In genomic region chr15:85470549-85471271, GRCh38 we compare ENCODE assay signal across 21 cellular contexts.
DNase-seq lines count a peak whose midpoint lies in the region; ATAC-seq and TF ChIP-seq lines count a peak whose summit lies in the region.
"Had no signal": no experiment of that assay in that cellular context is flagged by ENCODE, and none has a peak within 500 bp of the region (broad histone marks: within the 10 kb centered on the region; RNA-seq: fewer than 3 reads in every experiment).

No MANE protein-coding gene starts in this region.

- H2AK5ac ChIP-seq in mesenchymal stem cell (ENCODE audit: low read length, severe bottlenecking), result peak overlapping the region; percentile 92

- H2BK120ac ChIP-seq in mesenchymal stem cell (ENCODE audit: low read depth, low read length), result no peak overlapping the region

- no peaks in the 10 kb centered on the region for H3K36me3 ChIP-seq in heart left ventricle
- peaks cover 13% of the 10 kb centered on the region for H3K36me3 ChIP-seq in WERI-Rb-1
- no peaks in the 10 kb centered on the region for H3K36me3 ChIP-seq in mesenchymal stem cell (ENCODE audit: control insufficient read depth in 1 of 2, insufficient read depth in 2 of 2, low read depth in 1 of 2, low read length in 2 of 2)
- H3K36me3 ChIP-seq in testis (ENCODE audit: low read depth, missing control alignments), result no peaks in the 10 kb centered on the region
- H3K36me3 ChIP-seq: spleen had no signal

- H2AFZ ChIP-seq in mesenchymal stem cell (ENCODE audit: low read depth, low read length), result no peak overlapping the region

- peak; percentile 18 for ATAC-seq in left ventricle myocardium superior
- ATAC-seq in heart left ventricle, result no peak
- no peak for ATAC-seq in esophagus mucosa
- ATAC-seq: effector memory CD8-positive, alpha-beta T cell had no signal

- H2BK15ac ChIP-seq in mesenchymal stem cell (ENCODE audit: low read depth, poor library complexity, severe bottlenecking), result no peak overlapping the region

- no peak overlapping the region for H3K14ac ChIP-seq in mesenchymal stem cell (ENCODE audit: low read length in 2 of 2)

- H3K4me2 ChIP-seq in mesenchymal stem cell (ENCODE audit: low read length, poor library complexity, severe bottlenecking), result no peak overlapping the region

- TF ChIP-seq CTCF in heart left ventricle (IDR thresholded peaks at IDR 0.05) (no peak), WERI-Rb-1 (IDR thresholded peaks at IDR 0.05; ENCODE audit: low read depth, low read length) (no peak), testis (IDR thresholded peaks at IDR 0.05) (no peak)

- H3K79me1 ChIP-seq in mesenchymal stem cell (replicated peaks; ENCODE audit: low read length, poor library complexity, severe bottlenecking), result peaks cover 7% of the 10 kb centered on the region

- no peak overlapping the region for H3K23ac ChIP-seq in mesenchymal stem cell (ENCODE audit: low read length in 2 of 2)

- H3K27me3 ChIP-seq in heart left ventricle (no peaks in the 10 kb centered on the region), WERI-Rb-1 (ENCODE audit: insufficient read depth, low read depth, severe bottlenecking) (no peaks in the 10 kb centered on the region), mesenchymal stem cell (ENCODE audit: control insufficient read depth in 1 of 2, insufficient read depth in 1 of 2, low read length in 2 of 2) (no peaks in the 10 kb centered on the region), testis (no peaks in the 10 kb centered on the region)
- H3K27me3 ChIP-seq: spleen had no signal

- no peak overlapping the region for H4K8ac ChIP-seq in mesenchymal stem cell (ENCODE audit: low read length)

- H3K18ac ChIP-seq in mesenchymal stem cell (ENCODE audit: low read depth in 1 of 2, low read length in 2 of 2), result no peak overlapping the region

- DNase-seq in left ventricle myocardium superior (no peak), heart left ventricle (no peak), WERI-Rb-1 (no peak), mesenchymal stem cell (no peak), testis (no peak), D341Med (ENCODE audit: low spot score) (no peak)
- DNase-seq in activated T-helper 1 cell treated with anti-CD3 and anti-CD28 coated beads, Interleukin-12 subunit alpha, Interleukin-12 subunit beta, Interleukin-2, Interleukin-4 antibody, amounts not matched to agents 30 ng/mL and 10 ng/mL and 1 ng/mL, durations not matched to agents 14 hours and 24 hours and 36 hours (ENCODE audit: low spot score), result no peak
- DNase-seq: activated CD4-positive, alpha-beta T cell treated with anti-CD3 and anti-CD28 coated beads, Interleukin-2, amount 50 U/mL, for 4 hours; activated naive CD4-positive, alpha-beta T cell treated with anti-CD3 and anti-CD28 coated beads for 36 hours; anterior cingulate cortex; cerebellar nuclear complex; DMS53; effector memory CD8-positive, alpha-beta T cell; NCI-H748 treated with DMSO at 0.1 percent for 48 hours; OCI-M1; SIG-M5; spleen; stimulated activated CD4-positive, alpha-beta T cell treated with anti-CD3 and anti-CD28 coated beads, Interleukin-4, amount 100 ng/mL, for 4 hours; T-helper 1 cell had no signal

- no peak overlapping the region for H3K4me3 ChIP-seq in heart left ventricle
- no peak overlapping the region for H3K4me3 ChIP-seq in WERI-Rb-1 (ENCODE audit: low read depth, low read length)
- H3K4me3 ChIP-seq in mesenchymal stem cell (ENCODE audit: insufficient read depth in 1 of 2, low read depth in 1 of 2, low read length in 2 of 2), result no peak overlapping the region
- H3K4me3 ChIP-seq in testis, result no peak overlapping the region
- H3K4me3 ChIP-seq: spleen had no signal

- H3K4me1 Mint-ChIP-seq in activated T-helper 1 cell treated with anti-CD3 and anti-CD28 coated beads, Interleukin-12 subunit alpha, Interleukin-12 subunit beta, Interleukin-2, Interleukin-4 antibody, amounts not matched to agents 30 ng/mL and 10 ng/mL and 1 ng/mL, durations not matched to agents 14 hours and 24 hours and 36 hours (ENCODE audit: low read depth), result peaks cover 36% of the 10 kb centered on the region

- no peak overlapping the region for H2BK12ac ChIP-seq in mesenchymal stem cell (ENCODE audit: low read length in 2 of 2)

- H3K27me3 Mint-ChIP-seq in activated T-helper 1 cell treated with anti-CD3 and anti-CD28 coated beads, Interleukin-12 subunit alpha, Interleukin-12 subunit beta, Interleukin-2, Interleukin-4 antibody, amounts not matched to agents 30 ng/mL and 10 ng/mL and 1 ng/mL, durations not matched to agents 14 hours and 24 hours and 36 hours (ENCODE audit: insufficient read depth), result no peaks in the 10 kb centered on the region
- H3K27me3 Mint-ChIP-seq: effector memory CD8-positive, alpha-beta T cell had no signal

- no peak overlapping the region for H2BK5ac ChIP-seq in mesenchymal stem cell (ENCODE audit: low read depth, low read length, poor library complexity, severe bottlenecking)

- no peaks in the 10 kb centered on the region for H3K9me3 ChIP-seq in heart left ventricle
- no peaks in the 10 kb centered on the region for H3K9me3 ChIP-seq in WERI-Rb-1 (ENCODE audit: severe bottlenecking)
- H3K9me3 ChIP-seq in mesenchymal stem cell (ENCODE audit: control insufficient read depth, low read length), result no peaks in the 10 kb centered on the region
- no peaks in the 10 kb centered on the region for H3K9me3 ChIP-seq in testis
- H3K9me3 ChIP-seq: spleen had no signal

- H3K4me1 ChIP-seq in heart left ventricle (peaks cover 0 to 74% (median 41%) of the 10 kb centered on the region in 12 donors), mesenchymal stem cell (ENCODE audit: control insufficient read depth, insufficient read depth, low read depth, low read length) (peaks cover 8% of the 10 kb centered on the region), testis (no peaks in the 10 kb centered on the region)

- intact Hi-C loops in left ventricle myocardium superior (cut with micrococcal nuclease), result no loop called here
- intact Hi-C loops in heart left ventricle (cut with DNase I), result loop anchor here in 2 of 10 donors (10.0 kb wide), 2 partner anchors 86 to 136 kb away; partner anchors contain the start of gene AKAP13 (in 1 of the 2)
- intact Hi-C loops in testis (cut with DNase I; ENCODE audit: low total_unique reads), result no loop called here
- intact Hi-C loops in activated T-helper 1 cell treated with anti-CD3 and anti-CD28 coated beads, Interleukin-12 subunit alpha, Interleukin-12 subunit beta, Interleukin-2, Interleukin-4 antibody, amounts not matched to agents 30 ng/mL and 10 ng/mL and 1 ng/mL, durations not matched to agents 14 hours and 24 hours and 36 hours (cut with micrococcal nuclease), result no loop called here

- H3K27ac Mint-ChIP-seq in activated T-helper 1 cell treated with anti-CD3 and anti-CD28 coated beads, Interleukin-12 subunit alpha, Interleukin-12 subunit beta, Interleukin-2, Interleukin-4 antibody, amounts not matched to agents 30 ng/mL and 10 ng/mL and 1 ng/mL, durations not matched to agents 14 hours and 24 hours and 36 hours, result no peak overlapping the region
- H3K27ac Mint-ChIP-seq: activated naive CD4-positive, alpha-beta T cell treated with anti-CD3 and anti-CD28 coated beads for 36 hours had no signal

- no peaks in the 10 kb centered on the region for H3K9me3 Mint-ChIP-seq in activated T-helper 1 cell treated with anti-CD3 and anti-CD28 coated beads, Interleukin-12 subunit alpha, Interleukin-12 subunit beta, Interleukin-2, Interleukin-4 antibody, amounts not matched to agents 30 ng/mL and 10 ng/mL and 1 ng/mL, durations not matched to agents 14 hours and 24 hours and 36 hours
- H3K9me3 Mint-ChIP-seq: effector memory CD8-positive, alpha-beta T cell had no signal

- H3K4me3 Mint-ChIP-seq in activated T-helper 1 cell treated with anti-CD3 and anti-CD28 coated beads, Interleukin-12 subunit alpha, Interleukin-12 subunit beta, Interleukin-2, Interleukin-4 antibody, amounts not matched to agents 30 ng/mL and 10 ng/mL and 1 ng/mL, durations not matched to agents 14 hours and 24 hours and 36 hours, result no peak overlapping the region
- H3K4me3 Mint-ChIP-seq: activated naive CD4-positive, alpha-beta T cell treated with anti-CD3 and anti-CD28 coated beads for 36 hours; effector memory CD8-positive, alpha-beta T cell had no signal

- 69 to 75% (median 73%) methylated on average over 8 of the region's 8 CpGs for WGBS in heart left ventricle, 4 donors
- 92% methylated on average over 8 of the region's 8 CpGs for WGBS in mesenchymal stem cell
- 58 to 59% methylated on average over 8 of the region's 8 CpGs for WGBS in testis, 2 donors

- no peak overlapping the region for H3K4ac ChIP-seq in mesenchymal stem cell (ENCODE audit: low read depth in 1 of 2, low read length in 2 of 2)

- TF ChIP-seq POLR2A in heart left ventricle (IDR thresholded peaks at IDR 0.05), result no peak
- TF ChIP-seq POLR2A in testis (IDR thresholded peaks at IDR 0.05), result no peak

- H3K9ac ChIP-seq in mesenchymal stem cell (ENCODE audit: low read length), result no peak overlapping the region

- no peak overlapping the region for H4K91ac ChIP-seq in mesenchymal stem cell (ENCODE audit: low read length)

- H3K27ac ChIP-seq in heart left ventricle (peak overlapping the region in 5 of 12 donors; percentile 1 to 31 (median 15)), WERI-Rb-1 (peak overlapping the region; percentile 9), mesenchymal stem cell (ENCODE audit: low read length, poor library complexity, severe bottlenecking) (no peak overlapping the region), testis (peak overlapping the region; percentile 53 to 71)
- H3K27ac ChIP-seq: C4-2B, spleen had no signal

- H3K36me3 Mint-ChIP-seq in activated T-helper 1 cell treated with anti-CD3 and anti-CD28 coated beads, Interleukin-12 subunit alpha, Interleukin-12 subunit beta, Interleukin-2, Interleukin-4 antibody, amounts not matched to agents 30 ng/mL and 10 ng/mL and 1 ng/mL, durations not matched to agents 14 hours and 24 hours and 36 hours (ENCODE audit: low read depth), result peaks cover 2% of the 10 kb centered on the region
